17 cellular contexts compared by ENCODE assay signal in genomic region chr10:24916365-24916764, GRCh38. TPM values are rescaled to one million over a fixed set of nuclear protein-coding genes. Genes with fewer than 3 reads are reported as not detected.
DNase-seq lines count a peak whose midpoint lies in the region; ATAC-seq and TF ChIP-seq lines count a peak whose summit lies in the region.
"Had no signal": no experiment of that assay in that cellular context is flagged by ENCODE, and none has a peak within 500 bp of the region (broad histone marks: within the 10 kb centered on the region; RNA-seq: fewer than 3 reads in every experiment).

No MANE protein-coding gene starts in this region.

- DNase-seq in NOMO-1 treated with DMSO at 0.1 percent for 48 hours (lab: John Stamatoyannopoulos, UW; ENCODE audit: unreplicated experiment) (peak; percentile 15), NOMO-1 treated with dmso at 0.1 percent for 144 hours (lab: John Stamatoyannopoulos, UW; ENCODE audit: unreplicated experiment) (no peak), RKO (ENCODE audit: low spot score) (peak; percentile 19), left colon (no peak), NCI-H2227 treated with DMSO at 0.1 percent for 48 hours (lab: John Stamatoyannopoulos, UW) (no peak), Calu3 (no peak)
- no peak for DNase-seq in effector memory CD8-positive, alpha-beta T cell
- DNase-seq: 8988T; CD8-positive, alpha-beta memory T cell; DMS79 treated with DMSO at 0.1 percent for 48 hours; GOT3; HFFc6; MM.1S; NCI-H1417; NCI-H1930; NCI-H446 had no signal

- no peaks in the 10 kb centered on the region for H3K27me3 Mint-ChIP-seq in effector memory CD8-positive, alpha-beta T cell
- H3K27me3 Mint-ChIP-seq in Calu3 (ENCODE audit: unreplicated experiment) = no peaks in the 10 kb centered on the region
- H3K27me3 Mint-ChIP-seq: CD8-positive, alpha-beta memory T cell had no signal

- peaks cover 4% of the 10 kb centered on the region for H3K36me3 Mint-ChIP-seq in effector memory CD8-positive, alpha-beta T cell (ENCODE audit: insufficient read depth)
- H3K36me3 Mint-ChIP-seq in Calu3 (ENCODE audit: insufficient read depth, unreplicated experiment) = no peaks in the 10 kb centered on the region

- intact Hi-C loops in left colon (cut with DNase I, micrococcal nuclease) = no loop called here
- intact Hi-C loops in Calu3 (cut with micrococcal nuclease; ENCODE audit: unreplicated experiment) = no loop called here

- no peak overlapping the region for H3K4me3 Mint-ChIP-seq in effector memory CD8-positive, alpha-beta T cell
- no peak overlapping the region for H3K4me3 Mint-ChIP-seq in Calu3 (ENCODE audit: low read depth, unreplicated experiment)
- H3K4me3 Mint-ChIP-seq: CD8-positive, alpha-beta memory T cell; HFFc6 had no signal

- H3K4me1 Mint-ChIP-seq in effector memory CD8-positive, alpha-beta T cell (ENCODE audit: low read depth in 2 of 2) = peaks cover 11 to 21% of the 10 kb centered on the region in 2 donors
- H3K4me1 Mint-ChIP-seq in Calu3 (ENCODE audit: low read depth, unreplicated experiment) = peaks cover 14% of the 10 kb centered on the region

- H3K9me3 Mint-ChIP-seq in effector memory CD8-positive, alpha-beta T cell = no peaks in the 10 kb centered on the region
- no peaks in the 10 kb centered on the region for H3K9me3 Mint-ChIP-seq in Calu3 (ENCODE audit: low read depth, unreplicated experiment)

- H3K27ac Mint-ChIP-seq in effector memory CD8-positive, alpha-beta T cell = no peak overlapping the region
- no peak overlapping the region for H3K27ac Mint-ChIP-seq in Calu3 (ENCODE audit: unreplicated experiment)
- H3K27ac Mint-ChIP-seq: CD8-positive, alpha-beta memory T cell; HFFc6 had no signal

- TF ChIP-seq CTCF in GM12873 (IDR thresholded peaks at IDR 0.05; ENCODE audit: insufficient read depth, low read depth, low read length, missing control alignments) (peak; percentile 4), Calu3 (IDR thresholded peaks at IDR 0.05; ENCODE audit: unreplicated experiment) (no peak)

- no TSS peak for BruUV-seq in Calu3 (replicated peaks; lab: Mats Ljungman, UMichigan)

- peak; percentile 19 for ATAC-seq in left colon
- ATAC-seq in effector memory CD8-positive, alpha-beta T cell (replicated peaks) = no peak

- CTCF ChIA-PET in Calu3 (lab: Charles Lee) = interaction anchor here (0.8 kb wide), 1 partner anchor 13 kb away, joined by 3 read pairs; no protein-coding TSS in a partner anchor

RNA-seq across cellular contexts. Expression of gene PRTFDC1, which starts 36.0 kb away (rescaled TPM):
- 1 to 10 TPM; 6.2 to 6.6 TPM for total RNA-seq in left colon
- 22.7 and 24.6 TPM in 2 replicates for total RNA-seq in Calu3 (2022)

Comparison
In these comparisons a context has a peak if more than half of its experiments do, and no peak if none do; other contexts are left out.
1. DNase-seq: peak in NOMO-1 treated with DMSO at 0.1 percent for 48 hours (single experiment) and RKO (single experiment); none in NOMO-1 treated with dmso at 0.1 percent for 144 hours (single experiment), left colon (0 of 2), effector memory CD8-positive, alpha-beta T cell (0 of 3), NCI-H2227 treated with DMSO at 0.1 percent for 48 hours (single experiment) and Calu3 (single experiment).